In the genomic region with DNA sequence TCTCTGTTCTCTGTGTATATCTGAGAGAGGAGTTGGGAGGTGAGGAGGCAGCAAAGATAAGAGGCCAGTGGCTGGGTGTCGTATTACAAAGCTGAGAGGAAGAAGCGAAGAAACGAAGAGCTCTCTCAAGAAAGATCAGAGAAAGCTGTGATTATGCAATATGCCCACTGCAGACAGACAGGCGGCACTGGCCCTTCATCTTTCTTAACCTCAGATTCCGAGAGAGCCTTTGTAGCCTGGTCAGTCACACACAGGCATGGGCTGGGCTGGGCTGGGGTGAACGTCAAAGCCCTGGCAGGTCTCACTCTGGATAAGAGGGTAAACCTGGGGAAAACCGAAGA, we compare ENCODE assay signal across 13 cellular contexts.
A peak's percentile ranks its signal among the peaks of the same experiment; 100 is the strongest.
DNase-seq lines count a peak whose midpoint lies in the region; ATAC-seq and TF ChIP-seq lines count a peak whose summit lies in the region.
"Had no signal": no experiment of that assay in that cellular context is flagged by ENCODE, and none has a peak within 500 bp of the region (broad histone marks: within the 10 kb centered on the region; RNA-seq: fewer than 3 reads in every experiment).

No MANE protein-coding gene starts in this region.

- H3F3A ChIP-seq in PC-9 (ENCODE audit: insufficient read depth, low read depth) = no peaks in the 10 kb centered on the region

- H3K4me2 ChIP-seq in PC-9 = peak overlapping the region; percentile 34

- H3K27ac Mint-ChIP-seq in MCF 10A (ENCODE audit: low read depth, unreplicated experiment) = no peak overlapping the region
- H3K27ac Mint-ChIP-seq: activated CD4-positive, alpha-beta T cell treated with anti-CD3 and anti-CD28 coated beads, Interleukin-2, amount 10 ng/mL, durations not matched to agents 24 days and 14 days; B cell; HFFc6 had no signal

- H3K9me3 Mint-ChIP-seq in MCF 10A (ENCODE audit: unreplicated experiment) = no peaks in the 10 kb centered on the region
- H3K9me3 Mint-ChIP-seq: activated CD4-positive, alpha-beta T cell treated with anti-CD3 and anti-CD28 coated beads, Interleukin-2, amount 10 ng/mL, durations not matched to agents 24 days and 14 days; neural crest cell had no signal

- peak; percentile 54 for DNase-seq in MCF 10A (ENCODE audit: unreplicated experiment)
- DNase-seq in breast epithelium (ENCODE audit: low spot score in 2 of 2) = no peak
- peak; percentile 2 to 48 for DNase-seq in PC-9
- DNase-seq in fibroblast of the aortic adventitia (ENCODE audit: low read depth) = peak; percentile 44
- DNase-seq in upper lobe of right lung = no peak
- no peak for DNase-seq in cerebellar nuclear complex (lab: John Stamatoyannopoulos, UW)
- no peak for DNase-seq in aorta
- no peak for DNase-seq in GOT3 (lab: John Stamatoyannopoulos, UW)
- DNase-seq: activated CD4-positive, alpha-beta T cell treated with anti-CD3 and anti-CD28 coated beads, Interleukin-2, amount 10 ng/mL, durations not matched to agents 24 days and 14 days; HFFc6 had no signal

- 54 to 62% methylated on average over 7 of the region's 7 CpGs for WGBS in aorta, 2 donors

- peaks cover 5% of the 10 kb centered on the region for H3K4me1 Mint-ChIP-seq in MCF 10A (ENCODE audit: insufficient read depth, unreplicated experiment)
- H3K4me1 Mint-ChIP-seq: activated CD4-positive, alpha-beta T cell treated with anti-CD3 and anti-CD28 coated beads, Interleukin-2, amount 10 ng/mL, durations not matched to agents 24 days and 14 days; B cell had no signal

- CTCF ChIA-PET in MCF 10A (lab: Yijun Ruan, JAX) = no interaction called here
- CTCF ChIA-PET in PC-9 (lab: Charles Lee) = interaction anchor here (0.7 kb wide), 1 partner anchor 638 kb away, joined by 13 read pairs; no protein-coding TSS in a partner anchor

- no peaks in the 10 kb centered on the region for H3K36me3 Mint-ChIP-seq in MCF 10A (ENCODE audit: insufficient read depth, unreplicated experiment)

- H3K9me3 ChIP-seq in breast epithelium (no peaks in the 10 kb centered on the region), PC-9 (ENCODE audit: insufficient read depth, low read depth) (no peaks in the 10 kb centered on the region), upper lobe of right lung (no peaks in the 10 kb centered on the region), aorta (ENCODE audit: control insufficient read depth, low read length) (no peaks in the 10 kb centered on the region)
- H3K9me3 ChIP-seq: ascending aorta had no signal

- H3K27ac ChIP-seq in breast epithelium = no peak overlapping the region
- no peak overlapping the region for H3K27ac ChIP-seq in PC-9
- no peak overlapping the region for H3K27ac ChIP-seq in upper lobe of right lung
- H3K27ac ChIP-seq in aorta (ENCODE audit: low read depth in 1 of 2, low read length in 2 of 2) = no peak overlapping the region
- H3K27ac ChIP-seq: ascending aorta had no signal

- intact Hi-C loops in MCF 10A (cut with micrococcal nuclease) = no loop called here
- intact Hi-C loops in breast epithelium (cut with DNase I; ENCODE audit: low total_unique reads) = no loop called here
- intact Hi-C loops in PC-9 (cut with micrococcal nuclease; ENCODE audit: unreplicated experiment) = no loop called here
- intact Hi-C loops in upper lobe of right lung (cut with DNase I) = no loop called here
- intact Hi-C loops in aorta (cut with DNase I) = no loop called here

- no peaks in the 10 kb centered on the region for H3K79me2 ChIP-seq in PC-9 (ENCODE audit: low read depth)

- POLR2A ChIA-PET in MCF 10A (lab: Yijun Ruan, JAX) = no interaction called here
- POLR2A ChIA-PET in PC-9 (lab: Charles Lee; ENCODE audit: unreplicated experiment) = no interaction called here

- no peak for TF ChIP-seq POLR2A in breast epithelium (IDR thresholded peaks at IDR 0.05)

- no peak overlapping the region for H3K4me3 ChIP-seq in breast epithelium
- H3K4me3 ChIP-seq in PC-9 = no peak overlapping the region
- H3K4me3 ChIP-seq in fibroblast of the aortic adventitia (ENCODE audit: low read depth, low read length) = no peak overlapping the region
- H3K4me3 ChIP-seq in upper lobe of right lung = no peak overlapping the region
- H3K4me3 ChIP-seq in aorta (ENCODE audit: low read length in 2 of 2) = no peak overlapping the region
- H3K4me3 ChIP-seq: ascending aorta had no signal

- H3K9me2 ChIP-seq in PC-9 (ENCODE audit: insufficient read depth) = no peaks in the 10 kb centered on the region

- H4K20me1 ChIP-seq in PC-9 (ENCODE audit: insufficient read depth) = no peaks in the 10 kb centered on the region

- no peaks in the 10 kb centered on the region for H3K27me3 ChIP-seq in breast epithelium
- H3K27me3 ChIP-seq in PC-9 (ENCODE audit: insufficient read depth, low read depth) = no peaks in the 10 kb centered on the region
- H3K27me3 ChIP-seq in upper lobe of right lung = no peaks in the 10 kb centered on the region
- H3K27me3 ChIP-seq in aorta (ENCODE audit: control insufficient read depth in 1 of 2, insufficient read depth in 2 of 2, low read length in 1 of 2) = no peaks in the 10 kb centered on the region
- H3K27me3 ChIP-seq: ascending aorta had no signal

- no peaks in the 10 kb centered on the region for H3K4me1 ChIP-seq in breast epithelium
- no peaks in the 10 kb centered on the region for H3K4me1 ChIP-seq in PC-9 (replicated peaks; ENCODE audit: insufficient read depth)
- no peaks in the 10 kb centered on the region for H3K4me1 ChIP-seq in upper lobe of right lung
- no peaks in the 10 kb centered on the region for H3K4me1 ChIP-seq in aorta (ENCODE audit: control insufficient read depth in 1 of 2, insufficient read depth in 2 of 2, low read length in 2 of 2)
- H3K4me1 ChIP-seq: ascending aorta had no signal

- no peak overlapping the region for H2AFZ ChIP-seq in PC-9

- H3K36me3 ChIP-seq in breast epithelium (no peaks in the 10 kb centered on the region), PC-9 (ENCODE audit: low read depth) (no peaks in the 10 kb centered on the region), upper lobe of right lung (no peaks in the 10 kb centered on the region), aorta (ENCODE audit: control insufficient read depth in 1 of 2, insufficient read depth in 2 of 2, low read length in 1 of 2) (no peaks in the 10 kb centered on the region)
- H3K36me3 ChIP-seq: ascending aorta had no signal

- peaks cover 70% of the 10 kb centered on the region for H3K27me3 Mint-ChIP-seq in MCF 10A (ENCODE audit: insufficient read depth, unreplicated experiment)

- H3K4me3 Mint-ChIP-seq in MCF 10A (ENCODE audit: unreplicated experiment) = no peak overlapping the region
- H3K4me3 Mint-ChIP-seq: activated CD4-positive, alpha-beta T cell treated with anti-CD3 and anti-CD28 coated beads, Interleukin-2, amount 10 ng/mL, durations not matched to agents 24 days and 14 days; B cell; HFFc6; neural crest cell had no signal

- no peak for TF ChIP-seq CTCF in MCF 10A (IDR thresholded peaks at IDR 0.05; ENCODE audit: unreplicated experiment)
- TF ChIP-seq CTCF in breast epithelium (IDR thresholded peaks at IDR 0.05) = no peak
- no peak for TF ChIP-seq CTCF in PC-9 (conservative IDR thresholded peaks at IDR 0.05)
- TF ChIP-seq CTCF in fibroblast of the aortic adventitia (IDR thresholded peaks at IDR 0.05; ENCODE audit: insufficient read depth, low read length) = no peak
- TF ChIP-seq CTCF in upper lobe of right lung (IDR thresholded peaks at IDR 0.05) = no peak

- ATAC-seq in upper lobe of right lung = peak; percentile 82
- ATAC-seq in aorta (ENCODE audit: low FRiP score) = no peak

- BruUV-seq in MCF 10A (replicated peaks; lab: Mats Ljungman, UMichigan) (no TSS peak), PC-9 (replicated peaks; lab: Mats Ljungman, UMichigan) (no TSS peak)

Comparison
In these comparisons a context has a peak if more than half of its experiments do, and no peak if none do; other contexts are left out.
1. DNase-seq: peak in MCF 10A (single experiment), PC-9 (2 of 2) and fibroblast of the aortic adventitia (single experiment); none in breast epithelium (0 of 2), upper lobe of right lung (single experiment), cerebellar nuclear complex (0 of 2), aorta (0 of 2) and GOT3 (single experiment).